Comparison of ENCODE assay signal across 8 cellular contexts in genomic region chr4:169756971-169757574, GRCh38. TPM values are rescaled to one million over a fixed set of nuclear protein-coding genes. Genes with fewer than 3 reads are reported as not detected.
DNase-seq lines count a peak whose midpoint lies in the region; ATAC-seq and FAIRE-seq lines count a peak whose summit lies in the region.

No MANE protein-coding gene starts in this region.

- H3K9me3 Mint-ChIP-seq in effector memory CD8-positive, alpha-beta T cell = no peaks in the 10 kb centered on the region
- no peaks in the 10 kb centered on the region for H3K9me3 Mint-ChIP-seq in natural killer cell treated with Interleukin-12 subunit alpha and Interleukin-12 subunit beta and Interleukin-15 and Interleukin-18, amount 100 ng/mL, for 72 hours

- peak overlapping the region; percentile 86 to 90 for H3K27ac Mint-ChIP-seq in effector memory CD8-positive, alpha-beta T cell
- peak overlapping the region; percentile 77 to 94 for H3K27ac Mint-ChIP-seq in natural killer cell treated with Interleukin-12 subunit alpha and Interleukin-12 subunit beta and Interleukin-15 and Interleukin-18, amount 100 ng/mL, for 72 hours

- DNase-seq in GM18507 (ENCODE audit: extremely low spot score, insufficient read length, low read depth) (no peak), OCI-M1 (lab: John Stamatoyannopoulos, UW) (peak; percentile 56), NCI-H510A (lab: John Stamatoyannopoulos, UW) (no peak), iPS-NIHi7 (ENCODE audit: extremely low spot score) (no peak), mucosa of gallbladder (ENCODE audit: low spot score) (no peak)
- DNase-seq in effector memory CD8-positive, alpha-beta T cell = no peak
- DNase-seq in natural killer cell treated with Interleukin-12 subunit alpha and Interleukin-12 subunit beta and Interleukin-15 and Interleukin-18, amount 100 ng/mL, for 72 hours (ENCODE audit: low spot score) = no peak

- peak; percentile 2 for ATAC-seq in HG02610 (IDR thresholded peaks at IDR 0.05; ENCODE audit: unreplicated experiment)
- ATAC-seq in effector memory CD8-positive, alpha-beta T cell (replicated peaks) = no peak
- peak; percentile 4 to 55 for ATAC-seq in natural killer cell treated with Interleukin-12 subunit alpha and Interleukin-12 subunit beta and Interleukin-15 and Interleukin-18, amount 100 ng/mL, for 72 hours

- no peaks in the 10 kb centered on the region for H3K27me3 Mint-ChIP-seq in effector memory CD8-positive, alpha-beta T cell
- H3K27me3 Mint-ChIP-seq in natural killer cell treated with Interleukin-12 subunit alpha and Interleukin-12 subunit beta and Interleukin-15 and Interleukin-18, amount 100 ng/mL, for 72 hours = no peaks in the 10 kb centered on the region

- peak overlapping the region; percentile 90 for H3K4me3 Mint-ChIP-seq in effector memory CD8-positive, alpha-beta T cell
- peak overlapping the region; percentile 94 for H3K4me3 Mint-ChIP-seq in natural killer cell treated with Interleukin-12 subunit alpha and Interleukin-12 subunit beta and Interleukin-15 and Interleukin-18, amount 100 ng/mL, for 72 hours

- H3K36me3 Mint-ChIP-seq in effector memory CD8-positive, alpha-beta T cell (ENCODE audit: insufficient read depth) = peaks cover 17% of the 10 kb centered on the region
- H3K36me3 Mint-ChIP-seq in natural killer cell treated with Interleukin-12 subunit alpha and Interleukin-12 subunit beta and Interleukin-15 and Interleukin-18, amount 100 ng/mL, for 72 hours = peaks cover 4% of the 10 kb centered on the region

- peak; percentile 77 for FAIRE-seq in GM18507 (lab: Jason Lieb, UNC)

- peaks cover 23 to 33% of the 10 kb centered on the region in 2 donors for H3K4me1 Mint-ChIP-seq in effector memory CD8-positive, alpha-beta T cell (ENCODE audit: low read depth in 2 of 2)
- H3K4me1 Mint-ChIP-seq in natural killer cell treated with Interleukin-12 subunit alpha and Interleukin-12 subunit beta and Interleukin-15 and Interleukin-18, amount 100 ng/mL, for 72 hours (ENCODE audit: low read depth in 2 of 2) = peaks cover 40% of the 10 kb centered on the region in 2 donors

RNA-seq across cellular contexts. Expression of gene HPF1, which starts 0.7 kb away (rescaled TPM):
- 10 to 100 TPM; 22.3 to 25.9 TPM for total RNA-seq in natural killer cell treated with Interleukin-12 subunit alpha and Interleukin-12 subunit beta and Interleukin-15 and Interleukin-18, amount 100 ng/mL, for 72 hours
- total RNA-seq in mucosa of gallbladder = 16.2 TPM
